ENCODE assay signal across 8 cellular contexts in genomic region chr2:128347701-128348504, GRCh38.
DNase-seq lines count a peak whose midpoint lies in the region; ATAC-seq and TF ChIP-seq lines count a peak whose summit lies in the region.

No MANE protein-coding gene starts in this region.

- no peaks in the 10 kb centered on the region for H3K4me1 Mint-ChIP-seq in activated naive CD8-positive, alpha-beta T cell treated with anti-CD3 and anti-CD28 coated beads, Interleukin-2, amount 50 U/mL, for 24 hours

- peak; percentile 74 for DNase-seq in cerebellar cortex (ENCODE audit: low spot score)
- DNase-seq in superior temporal gyrus (ENCODE audit: extremely low spot score), result peak; percentile 59
- no peak for DNase-seq in activated T-cell treated with anti-CD3 and anti-CD28 coated beads for 4 hours
- no peak for DNase-seq in activated naive CD8-positive, alpha-beta T cell treated with anti-CD3 and anti-CD28 coated beads, Interleukin-2, amount 50 U/mL, for 24 hours
- no peak for DNase-seq in RKO (ENCODE audit: low spot score)

- TF ChIP-seq RAD21 in Ishikawa (IDR thresholded peaks at IDR 0.05; ENCODE audit: low read depth), result peak; percentile 35

- no peaks in the 10 kb centered on the region for H3K36me3 Mint-ChIP-seq in activated naive CD8-positive, alpha-beta T cell treated with anti-CD3 and anti-CD28 coated beads, Interleukin-2, amount 50 U/mL, for 24 hours (ENCODE audit: low read depth)

- no peaks in the 10 kb centered on the region for H3K27me3 Mint-ChIP-seq in activated naive CD8-positive, alpha-beta T cell treated with anti-CD3 and anti-CD28 coated beads, Interleukin-2, amount 50 U/mL, for 24 hours

- peak overlapping the region; percentile 60 for H3K27ac ChIP-seq in layer of hippocampus (ENCODE audit: low read depth, low read length)

- H3K4me3 Mint-ChIP-seq in activated naive CD8-positive, alpha-beta T cell treated with anti-CD3 and anti-CD28 coated beads, Interleukin-2, amount 50 U/mL, for 24 hours, result no peak overlapping the region

- ATAC-seq in activated naive CD8-positive, alpha-beta T cell treated with anti-CD3 and anti-CD28 coated beads, Interleukin-2, amount 50 U/mL, for 24 hours, result no peak
- no peak for ATAC-seq in HG02970 (IDR thresholded peaks at IDR 0.05; ENCODE audit: low FRiP score, unreplicated experiment)

- H3K9me3 Mint-ChIP-seq in activated naive CD8-positive, alpha-beta T cell treated with anti-CD3 and anti-CD28 coated beads, Interleukin-2, amount 50 U/mL, for 24 hours, result peaks cover 12% of the 10 kb centered on the region

- H3K27ac Mint-ChIP-seq in activated naive CD8-positive, alpha-beta T cell treated with anti-CD3 and anti-CD28 coated beads, Interleukin-2, amount 50 U/mL, for 24 hours, result no peak overlapping the region

- H3K27me3 ChIP-seq in layer of hippocampus (ENCODE audit: control insufficient read depth, insufficient read depth, low read length), result no peaks in the 10 kb centered on the region

- peak; percentile 100 for TF ChIP-seq EP300 in Ishikawa (IDR thresholded peaks at IDR 0.05; ENCODE audit: borderline replicate concordance)

TF ChIP-seq in Ishikawa, 13 proteins besides CTCF, POLR2A, EP300 and RAD21:
- TF ChIP-seq TAF1 (IDR thresholded peaks at IDR 0.05; ENCODE audit: low read depth) (peak; percentile 56; the same call in 1 of the 2 replicates), REST (IDR thresholded peaks at IDR 0.05; ENCODE audit: low read depth) (no peak), MAX (IDR thresholded peaks at IDR 0.05) (peak; percentile 64; the same call in 1 of the 2 replicates), ZBTB7A (IDR thresholded peaks at IDR 0.05; ENCODE audit: low read depth) (peak; percentile 55; the same call in 1 of the 2 replicates), CEBPB (IDR thresholded peaks at IDR 0.05) (peak; percentile 4; the same call in 1 of the 2 replicates), CREB1 (IDR thresholded peaks at IDR 0.05; ENCODE audit: low read depth) (no peak), NFIC (IDR thresholded peaks at IDR 0.05) (peak; percentile 100), FOXM1 (IDR thresholded peaks at IDR 0.05; ENCODE audit: borderline replicate concordance, low read depth) (peak; percentile 99), USF1 (IDR thresholded peaks at IDR 0.05) (no peak; the same call in 1 of the 2 replicates), EGR1 (IDR thresholded peaks at IDR 0.05) (no peak), YY1 (IDR thresholded peaks at IDR 0.05; ENCODE audit: low read depth) (peak; percentile 45), TEAD4 (IDR thresholded peaks at IDR 0.05) (peak; percentile 99), TCF12 (IDR thresholded peaks at IDR 0.05; ENCODE audit: low read depth) (peak; percentile 100)

Comparison
In these comparisons a context has a peak if more than half of its experiments do, and no peak if none do; other contexts are left out.
1. DNase-seq: peak in cerebellar cortex (single experiment) and superior temporal gyrus (single experiment); none in activated T-cell treated with anti-CD3 and anti-CD28 coated beads for 4 hours (single experiment), activated naive CD8-positive, alpha-beta T cell treated with anti-CD3 and anti-CD28 coated beads, Interleukin-2, amount 50 U/mL, for 24 hours (single experiment) and RKO (single experiment).